Comparison of ENCODE assay signal across 8 cellular contexts in the genomic region with DNA sequence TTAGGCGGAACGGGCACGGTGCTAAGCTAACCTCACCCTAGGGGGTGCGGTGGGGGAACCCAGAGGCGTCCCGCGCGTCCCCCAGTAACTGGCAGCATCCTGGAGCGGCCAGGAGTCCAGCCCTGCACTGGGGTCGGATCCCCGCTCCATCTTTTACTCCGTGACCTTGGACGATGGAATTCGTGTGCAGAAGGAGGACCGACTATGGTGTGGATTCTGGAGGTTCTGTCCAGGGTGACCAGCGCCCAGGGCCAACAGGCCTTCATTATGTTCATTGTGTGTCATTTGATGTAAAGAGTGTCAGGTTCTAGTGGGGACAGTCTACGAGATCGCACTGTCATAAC. TPM values are rescaled to one million over a fixed set of nuclear protein-coding genes. Genes with fewer than 3 reads are reported as not detected.
DNase-seq lines count a peak whose midpoint lies in the region; ATAC-seq, FAIRE-seq and TF ChIP-seq lines count a peak whose summit lies in the region.

No MANE protein-coding gene starts in this region.

- peak overlapping the region; percentile 87 for H3K9ac ChIP-seq in astrocyte (ENCODE audit: low read length)

- no peaks in the 10 kb centered on the region for H3K36me3 ChIP-seq in astrocyte (ENCODE audit: insufficient read depth, low read length)
- H3K36me3 ChIP-seq in right lobe of liver: no peaks in the 10 kb centered on the region
- peaks cover 0 to 2% (median 0%) of the 10 kb centered on the region in 4 donors for H3K36me3 ChIP-seq in transverse colon

- peak overlapping the region; percentile 90 for H3K27ac ChIP-seq in astrocyte (ENCODE audit: low read depth, low read length)
- peak overlapping the region in 2 of 3 donors; percentile 6 to 57 for H3K27ac ChIP-seq in right lobe of liver
- H3K27ac ChIP-seq in transverse colon: peak overlapping the region; percentile 88 to 94 (median 90)

- no peak for DNase-seq in activated T-cell treated with anti-CD3 and anti-CD28 coated beads, Interleukin-2, amount 50 U/mL, for 24 hours
- no peak for DNase-seq in activated T-cell treated with anti-CD3 and anti-CD28 coated beads, Interleukin-2, amount 50 U/mL, for 48 hours
- DNase-seq in astrocyte (ENCODE audit: low read depth) (no peak), right lobe of liver (no peak), transverse colon (no peak)

- intact Hi-C loops in right lobe of liver (cut with DNase I): no loop called here
- intact Hi-C loops in transverse colon (cut with DNase I; ENCODE audit: low total_unique reads): loop anchor here (10.0 kb wide), 1 partner anchor 174 kb away; the partner anchor contains the start of gene AP3D1

- H3K4me2 ChIP-seq in astrocyte (ENCODE audit: low read length): peak overlapping the region; percentile 90

- H3K27me3 Mint-ChIP-seq in activated T-cell treated with anti-CD3 and anti-CD28 coated beads, Interleukin-2, amount 50 U/mL, for 24 hours: no peaks in the 10 kb centered on the region
- H3K27me3 Mint-ChIP-seq in astrocyte (ENCODE audit: low read depth, unreplicated experiment): no peaks in the 10 kb centered on the region

- FAIRE-seq in astrocyte (lab: Jason Lieb, UNC): no peak

- H3K27me3 ChIP-seq in astrocyte (ENCODE audit: insufficient read depth, low read length) (no peaks in the 10 kb centered on the region), right lobe of liver (no peaks in the 10 kb centered on the region), transverse colon (no peaks in the 10 kb centered on the region)

- no peak for TF ChIP-seq CTCF in astrocyte (IDR thresholded peaks at IDR 0.05; ENCODE audit: insufficient read depth, low read depth, low read length)
- TF ChIP-seq CTCF in right lobe of liver (IDR thresholded peaks at IDR 0.05): no peak
- no peak for TF ChIP-seq CTCF in transverse colon (IDR thresholded peaks at IDR 0.05)

- TF ChIP-seq POLR2A in right lobe of liver (IDR thresholded peaks at IDR 0.05) (no peak), transverse colon (IDR thresholded peaks at IDR 0.05) (no peak)

- WGBS in right lobe of liver (ENCODE audit: insufficient coverage, low coverage, low lambda C conversion rate, missing lambda C conversion rate): 7% methylated on average over 11 of the region's 18 CpGs
- 7 to 29% methylated on average over 2 to 14 of the region's 18 CpGs for WGBS in transverse colon (ENCODE audit: low coverage in 1 of 2), 2 donors

- in situ Hi-C loops in transverse colon (cut with MboI; ENCODE audit: low pct_ligation_motif_present in 1 of 4, low pct_unique_long_range_greater_than_20kb in 1 of 4, low sequenced_read_pairs in 3 of 4): no loop called here

- peak overlapping the region; percentile 89 for H2AFZ ChIP-seq in astrocyte (ENCODE audit: low read depth, low read length)

- H3K4me3 Mint-ChIP-seq in activated T-cell treated with anti-CD3 and anti-CD28 coated beads, Interleukin-2, amount 50 U/mL, for 24 hours: peak overlapping the region; percentile 97
- H3K4me3 Mint-ChIP-seq in astrocyte (ENCODE audit: unreplicated experiment): peak overlapping the region; percentile 90

- peak overlapping the region; percentile 89 for H3K27ac Mint-ChIP-seq in activated T-cell treated with anti-CD3 and anti-CD28 coated beads, Interleukin-2, amount 50 U/mL, for 24 hours
- peak overlapping the region; percentile 68 for H3K27ac Mint-ChIP-seq in astrocyte (ENCODE audit: unreplicated experiment)

- H3K4me3 ChIP-seq in astrocyte (ENCODE audit: insufficient read depth, low read depth, low read length) (peak overlapping the region; percentile 95), right lobe of liver (peak overlapping the region; percentile 88 to 99 (median 90)), transverse colon (peak overlapping the region; percentile 76 to 94 (median 82))

- H3K79me2 ChIP-seq in astrocyte (ENCODE audit: insufficient read depth, low read length): peaks cover 89% of the 10 kb centered on the region

- H3K4me1 ChIP-seq in astrocyte (ENCODE audit: insufficient read depth, low read length) (peaks cover 15% of the 10 kb centered on the region), right lobe of liver (peaks cover 0 to 31% (median 9%) of the 10 kb centered on the region in 4 donors), transverse colon (peaks cover 46 to 64% (median 62%) of the 10 kb centered on the region in 4 donors)

- ATAC-seq in right lobe of liver: no peak
- ATAC-seq in GM21576 (IDR thresholded peaks at IDR 0.05; ENCODE audit: unreplicated experiment): no peak
- no peak for ATAC-seq in HG03095 (IDR thresholded peaks at IDR 0.05; ENCODE audit: unreplicated experiment)
- no peak for ATAC-seq in HG03378 (IDR thresholded peaks at IDR 0.05; ENCODE audit: unreplicated experiment)

- H4K20me1 ChIP-seq in astrocyte (ENCODE audit: insufficient read depth, low read length): peaks cover 71% of the 10 kb centered on the region

- no peak for TF ChIP-seq EP300 in transverse colon (IDR thresholded peaks at IDR 0.05; ENCODE audit: low read depth)

- peaks cover 70% of the 10 kb centered on the region for H3K4me1 Mint-ChIP-seq in activated T-cell treated with anti-CD3 and anti-CD28 coated beads, Interleukin-2, amount 50 U/mL, for 24 hours (ENCODE audit: low read depth)
- H3K4me1 Mint-ChIP-seq in astrocyte (ENCODE audit: low read depth, unreplicated experiment): peaks cover 27% of the 10 kb centered on the region

- H3K9me3 ChIP-seq in astrocyte (ENCODE audit: insufficient read depth, low read depth, low read length) (no peaks in the 10 kb centered on the region), right lobe of liver (no peaks in the 10 kb centered on the region), transverse colon (no peaks in the 10 kb centered on the region)

- H3K36me3 Mint-ChIP-seq in activated T-cell treated with anti-CD3 and anti-CD28 coated beads, Interleukin-2, amount 50 U/mL, for 24 hours (ENCODE audit: low read depth): peaks cover 53% of the 10 kb centered on the region
- peaks cover 3% of the 10 kb centered on the region for H3K36me3 Mint-ChIP-seq in astrocyte (ENCODE audit: low read depth, unreplicated experiment)

- H3K9me3 Mint-ChIP-seq in activated T-cell treated with anti-CD3 and anti-CD28 coated beads, Interleukin-2, amount 50 U/mL, for 24 hours: no peaks in the 10 kb centered on the region
- H3K9me3 Mint-ChIP-seq in astrocyte (ENCODE audit: unreplicated experiment): no peaks in the 10 kb centered on the region

RNA-seq across cellular contexts. Expression of gene SPPL2B, which starts 0.7 kb away (rescaled TPM):
- total RNA-seq in astrocyte (52.2 and 55.4 TPM in 2 replicates), right lobe of liver (10 to 100 TPM; 11.8 to 39.8 (median 26.5) TPM), transverse colon (100 to 1,000 TPM; 149 to 367 (median 242) TPM)

RNA-seq across cellular contexts. Expression of gene LSM7, which starts 0.7 kb away (rescaled TPM):
- total RNA-seq in astrocyte (91.4 and 97.6 TPM in 2 replicates), right lobe of liver (10 to 100 TPM; 22.4 to 64.2 (median 28.2) TPM), transverse colon (100 to 1,000 TPM in 3 of 4 donors, 10 to 100 TPM in 1; 62.9 to 151 (median 132) TPM)

RNA-seq across cellular contexts. Expression of gene LINGO3, which starts 21.2 kb away (rescaled TPM):
- not detected in 2 replicates for total RNA-seq in astrocyte
- not detected for total RNA-seq in right lobe of liver
- total RNA-seq in transverse colon: 1 to 10 TPM in 1 of 4 donors, under 1 TPM in 2, not detected in 1; 0.27 to 1.5 (median 0.64) TPM

RNA-seq across cellular contexts. Expression of gene TMPRSS9, which starts 30.9 kb away (rescaled TPM):
- 0.16 and 0.17 TPM in 2 replicates for total RNA-seq in astrocyte
- total RNA-seq in right lobe of liver: 1 to 10 TPM in 3 of 6 experiments, under 1 TPM in 3; 0.12 to 6.7 (median 2.9) TPM
- under 1 TPM in 1 of 4 donors, not detected in 3; 0.27 TPM for total RNA-seq in transverse colon

RNA-seq across cellular contexts. Expression of gene PEAK3, which starts 47.2 kb away (rescaled TPM):
- total RNA-seq in astrocyte (0.18 TPM in 1 of 2 replicates, not detected in the other), right lobe of liver (under 1 TPM; 0.07 to 0.49 (median 0.36) TPM), transverse colon (1 to 10 TPM in 2 of 4 donors, under 1 TPM in 1, not detected in 1; 0.27 to 1.1 (median 1.1) TPM)

Comparison
In these comparisons a context has a peak if more than half of its experiments do, and no peak if none do; other contexts are left out.
1. H3K27ac ChIP-seq: peak in every context shown above with its lines; median percentile 90 in astrocyte; 90 in transverse colon; 32 in right lobe of liver.